Comparison of ENCODE assay signal across 9 cellular contexts in genomic region chr1:145287556-145287953, GRCh38. TPM values are rescaled to one million over a fixed set of nuclear protein-coding genes. Genes with fewer than 3 reads are reported as not detected.
DNase-seq lines count a peak whose midpoint lies in the region; TF ChIP-seq lines count a peak whose summit lies in the region.
"Not testable (repeated sequence)": the region's sequence is repeated elsewhere in the genome, so short reads cannot be mapped to it uniquely, and the experiment has no call there.
"Had no signal": no experiment of that assay in that cellular context is flagged by ENCODE, and none has a peak within 500 bp of the region (broad histone marks: within the 10 kb centered on the region; RNA-seq: fewer than 3 reads in every experiment).

No MANE protein-coding gene starts in this region.

- H3K27me3 Mint-ChIP-seq in HFFc6 (ENCODE audit: insufficient read depth); dendritic cell treated with granulocyte-macrophage colony-stimulating factor and Interleukin-4, amounts not matched to agents 40 ng/mL and 50 ng/mL, for 4 days: not testable (repeated sequence)

- H3K4me1 Mint-ChIP-seq in HFFc6 (ENCODE audit: low read depth); dendritic cell treated with granulocyte-macrophage colony-stimulating factor and Interleukin-4, amounts not matched to agents 40 ng/mL and 50 ng/mL, for 4 days (ENCODE audit: low read depth): not testable (repeated sequence)

- peak overlapping the region; percentile 27 for H3K4me3 ChIP-seq in iPS-11a (ENCODE audit: low read depth, low read length)

- peak; percentile 20; the same call in 1 of the 2 replicates for TF ChIP-seq CTCF in HFFc6 (IDR thresholded peaks at IDR 0.05)

- DNase-seq in Ammon's horn (ENCODE audit: low spot score) (peak; percentile 2), HFFc6 (peak; percentile 83), SK-MEL-5 (ENCODE audit: low read depth, low spot score) (peak; percentile 91), non-pigmented ciliary epithelial cell (ENCODE audit: low read depth) (peak; percentile 13)
- peak; percentile 89 to 91 for DNase-seq in activated T-cell treated with anti-CD3 and anti-CD28 coated beads, Interleukin-2, amount 50 U/mL, for 48 hours
- peak; percentile 31 to 34 for DNase-seq in stimulated activated CD8-positive, alpha-beta memory T cell treated with anti-CD3 and anti-CD28 coated beads, Interleukin-15, amount 100 ng/mL, for 4 hours (ENCODE audit: low read depth in 2 of 2)

- in situ Hi-C loops in SK-MEL-5 (cut with HindIII; ENCODE audit: low pct_unique_long_range_greater_than_20kb, low sequenced_read_pairs), result not testable (repeated sequence)

- H3K27ac Mint-ChIP-seq in HFFc6, result peak overlapping the region; percentile 78
- not testable (repeated sequence) for H3K27ac Mint-ChIP-seq in dendritic cell treated with granulocyte-macrophage colony-stimulating factor and Interleukin-4, amounts not matched to agents 40 ng/mL and 50 ng/mL, for 4 days

- H3K9me3 Mint-ChIP-seq in HFFc6; dendritic cell treated with granulocyte-macrophage colony-stimulating factor and Interleukin-4, amounts not matched to agents 40 ng/mL and 50 ng/mL, for 4 days: not testable (repeated sequence)

- H3K4me3 Mint-ChIP-seq in HFFc6, result peak overlapping the region; percentile 85
- peak overlapping the region; percentile 76 for H3K4me3 Mint-ChIP-seq in dendritic cell treated with granulocyte-macrophage colony-stimulating factor and Interleukin-4, amounts not matched to agents 40 ng/mL and 50 ng/mL, for 4 days

- intact Hi-C loops in dendritic cell treated with granulocyte-macrophage colony-stimulating factor and Interleukin-4, amounts not matched to agents 40 ng/mL and 50 ng/mL, for 4 days (cut with micrococcal nuclease), result not testable (repeated sequence)

- H3K36me3 Mint-ChIP-seq in HFFc6 (ENCODE audit: low read depth); dendritic cell treated with granulocyte-macrophage colony-stimulating factor and Interleukin-4, amounts not matched to agents 40 ng/mL and 50 ng/mL, for 4 days (ENCODE audit: low read depth): not testable (repeated sequence)

RNA-seq across cellular contexts. Expression of gene PPIAL4D, which starts 45.6 kb away (rescaled TPM):
- not detected for total RNA-seq in HFFc6 (2021; fragmentation: NEBNext Ultra II Directional; extraction: Animal tissue kit (Norgen Biotek cat#: 25700))
- not detected in 2 replicates for total RNA-seq in SK-MEL-5 (2014; rRNA removed; shearing (Covaris generic))
- not detected in 2 replicates for polyA plus RNA-seq in SK-MEL-5 (2015; cell fraction: cytosol; rRNA removed)
- polyA plus RNA-seq in SK-MEL-5 (2015; cell fraction: nucleus; rRNA removed), result not detected in 2 replicates
- total RNA-seq: SJCRH30 had no signal

Comparison
In these comparisons a context has a peak if more than half of its experiments do, and no peak if none do; other contexts are left out.
1. Peak in every context shown above with its lines: DNase-seq and H3K4me3 ChIP-seq.
2. DNase-seq: peak in every context shown above with its lines; median percentile 91 in SK-MEL-5; 90 in activated T-cell treated with anti-CD3 and anti-CD28 coated beads, Interleukin-2, amount 50 U/mL, for 48 hours; 83 in HFFc6; 32 in stimulated activated CD8-positive, alpha-beta memory T cell treated with anti-CD3 and anti-CD28 coated beads, Interleukin-15, amount 100 ng/mL, for 4 hours; 13 in non-pigmented ciliary epithelial cell; 2 in Ammon's horn.